1 cellular context compared by ENCODE assay signal in the genomic region with DNA sequence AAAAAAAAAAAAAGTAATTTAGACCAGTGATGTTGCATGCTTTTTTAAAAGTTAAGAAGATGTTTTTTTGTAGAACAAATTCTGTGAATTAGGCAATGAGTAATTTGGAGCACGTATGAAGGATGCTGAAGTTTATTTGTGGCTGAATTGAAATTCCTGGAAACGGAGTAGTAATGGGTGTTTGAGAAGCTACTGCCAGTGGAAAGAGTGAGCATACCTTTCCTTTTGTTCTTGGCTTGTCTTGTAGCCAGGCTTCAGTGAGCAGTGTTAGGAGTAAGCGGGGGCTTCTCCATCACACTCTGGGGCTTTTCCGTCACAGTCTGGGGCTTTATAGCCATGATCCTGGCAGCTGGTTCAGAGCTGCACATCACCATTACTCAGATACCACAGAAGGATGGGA.
TF ChIP-seq lines count a peak whose summit lies in the region.

No MANE protein-coding gene starts in this region.

TF ChIP-seq in K562, 482 proteins besides CTCF, POLR2A, EP300 and RAD21:
- TF ChIP-seq ZFP30 (CRISPR knock-in tag; IDR thresholded peaks at IDR 0.05; ENCODE audit: borderline replicate concordance) (no peak), ZNF561 (CRISPR knock-in tag; conservative IDR thresholded peaks at IDR 0.05) (no peak), ZNF282 (CRISPR knock-in tag; IDR thresholded peaks at IDR 0.05) (no peak), ZNF146 (CRISPR knock-in tag; IDR thresholded peaks at IDR 0.05; ENCODE audit: unreplicated experiment) (no peak), RNF2 (IDR thresholded peaks at IDR 0.05) (no peak), KDM5B (IDR thresholded peaks at IDR 0.05; ENCODE audit: insufficient replicate concordance, low read depth, low read length) (no peak), NFATC3 (IDR thresholded peaks at IDR 0.05) (no peak), PRMT5 (CRISPR knock-in tag; IDR thresholded peaks at IDR 0.05) (no peak), FOS (IDR thresholded peaks at IDR 0.05; ENCODE audit: extremely low read depth, insufficient read length) (no peak), NR2C2 (CRISPR knock-in tag; IDR thresholded peaks at IDR 0.05) (no peak), NR2C2 (tag; IDR thresholded peaks at IDR 0.05) (no peak), ZNF431 (CRISPR knock-in tag; IDR thresholded peaks at IDR 0.05) (no peak), TCF7L2 (IDR thresholded peaks at IDR 0.05; ENCODE audit: low read depth, low read length) (no peak), HNRNPUL1 (IDR thresholded peaks at IDR 0.05; ENCODE audit: low read length) (no peak), SIX5 (IDR thresholded peaks at IDR 0.05; ENCODE audit: borderline replicate concordance in 1 of 2, insufficient read depth in 1 of 2, low read depth in 1 of 2, low read length in 2 of 2) (no peak), ZNF212 (CRISPR knock-in tag; IDR thresholded peaks at IDR 0.05) (no peak), HNRNPH1 (optimal IDR thresholded peaks at IDR 0.05; ENCODE audit: low read depth, low read length) (no peak)
- TF ChIP-seq, protein P1, sequence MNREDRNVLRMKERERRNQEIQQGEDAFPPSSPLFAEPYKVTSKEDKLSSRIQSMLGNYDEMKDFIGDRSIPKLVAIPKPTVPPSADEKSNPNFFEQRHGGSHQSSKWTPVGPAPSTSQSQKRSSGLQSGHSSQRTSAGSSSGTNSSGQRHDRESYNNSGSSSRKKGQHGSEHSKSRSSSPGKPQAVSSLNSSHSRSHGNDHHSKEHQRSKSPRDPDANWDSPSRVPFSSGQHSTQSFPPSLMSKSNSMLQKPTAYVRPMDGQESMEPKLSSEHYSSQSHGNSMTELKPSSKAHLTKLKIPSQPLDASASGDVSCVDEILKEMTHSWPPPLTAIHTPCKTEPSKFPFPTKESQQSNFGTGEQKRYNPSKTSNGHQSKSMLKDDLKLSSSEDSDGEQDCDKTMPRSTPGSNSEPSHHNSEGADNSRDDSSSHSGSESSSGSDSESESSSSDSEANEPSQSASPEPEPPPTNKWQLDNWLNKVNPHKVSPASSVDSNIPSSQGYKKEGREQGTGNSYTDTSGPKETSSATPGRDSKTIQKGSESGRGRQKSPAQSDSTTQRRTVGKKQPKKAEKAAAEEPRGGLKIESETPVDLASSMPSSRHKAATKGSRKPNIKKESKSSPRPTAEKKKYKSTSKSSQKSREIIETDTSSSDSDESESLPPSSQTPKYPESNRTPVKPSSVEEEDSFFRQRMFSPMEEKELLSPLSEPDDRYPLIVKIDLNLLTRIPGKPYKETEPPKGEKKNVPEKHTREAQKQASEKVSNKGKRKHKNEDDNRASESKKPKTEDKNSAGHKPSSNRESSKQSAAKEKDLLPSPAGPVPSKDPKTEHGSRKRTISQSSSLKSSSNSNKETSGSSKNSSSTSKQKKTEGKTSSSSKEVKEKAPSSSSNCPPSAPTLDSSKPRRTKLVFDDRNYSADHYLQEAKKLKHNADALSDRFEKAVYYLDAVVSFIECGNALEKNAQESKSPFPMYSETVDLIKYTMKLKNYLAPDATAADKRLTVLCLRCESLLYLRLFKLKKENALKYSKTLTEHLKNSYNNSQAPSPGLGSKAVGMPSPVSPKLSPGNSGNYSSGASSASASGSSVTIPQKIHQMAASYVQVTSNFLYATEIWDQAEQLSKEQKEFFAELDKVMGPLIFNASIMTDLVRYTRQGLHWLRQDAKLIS (CRISPR knock-in tag; IDR thresholded peaks at IDR 0.05): no peak
- TF ChIP-seq, protein P2, sequence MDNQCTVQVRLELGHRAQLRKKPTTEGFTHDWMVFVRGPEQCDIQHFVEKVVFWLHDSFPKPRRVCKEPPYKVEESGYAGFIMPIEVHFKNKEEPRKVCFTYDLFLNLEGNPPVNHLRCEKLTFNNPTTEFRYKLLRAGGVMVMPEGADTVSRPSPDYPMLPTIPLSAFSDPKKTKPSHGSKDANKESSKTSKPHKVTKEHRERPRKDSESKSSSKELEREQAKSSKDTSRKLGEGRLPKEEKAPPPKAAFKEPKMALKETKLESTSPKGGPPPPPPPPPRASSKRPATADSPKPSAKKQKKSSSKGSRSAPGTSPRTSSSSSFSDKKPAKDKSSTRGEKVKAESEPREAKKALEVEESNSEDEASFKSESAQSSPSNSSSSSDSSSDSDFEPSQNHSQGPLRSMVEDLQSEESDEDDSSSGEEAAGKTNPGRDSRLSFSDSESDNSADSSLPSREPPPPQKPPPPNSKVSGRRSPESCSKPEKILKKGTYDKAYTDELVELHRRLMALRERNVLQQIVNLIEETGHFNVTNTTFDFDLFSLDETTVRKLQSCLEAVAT (IDR thresholded peaks at IDR 0.05): no peak
- TF ChIP-seq, protein P3, sequence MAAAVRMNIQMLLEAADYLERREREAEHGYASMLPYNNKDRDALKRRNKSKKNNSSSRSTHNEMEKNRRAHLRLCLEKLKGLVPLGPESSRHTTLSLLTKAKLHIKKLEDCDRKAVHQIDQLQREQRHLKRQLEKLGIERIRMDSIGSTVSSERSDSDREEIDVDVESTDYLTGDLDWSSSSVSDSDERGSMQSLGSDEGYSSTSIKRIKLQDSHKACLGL (CRISPR knock-in tag; IDR thresholded peaks at IDR 0.05; ENCODE audit: borderline replicate concordance, poor library complexity, severe bottlenecking): no peak
